Comparison of ENCODE assay signal across 14 cellular contexts in genomic region chr20:58511364-58511763, GRCh38. TPM values are rescaled to one million over a fixed set of nuclear protein-coding genes. Genes with fewer than 3 reads are reported as not detected.
DNase-seq lines count a peak whose midpoint lies in the region; ATAC-seq, FAIRE-seq and TF ChIP-seq lines count a peak whose summit lies in the region.
"Had no signal": no experiment of that assay in that cellular context is flagged by ENCODE, and none has a peak within 500 bp of the region (broad histone marks: within the 10 kb centered on the region; RNA-seq: fewer than 3 reads in every experiment).

No MANE protein-coding gene starts in this region.

- H3K9me3 ChIP-seq in AG04450 (ENCODE audit: control insufficient read depth, insufficient read depth, low read length) = peaks cover 24% of the 10 kb centered on the region
- H3K9me3 ChIP-seq: right lobe of liver had no signal

- CTCF ChIA-PET in AG04450 (lab: Charles Lee) = interaction anchor here (0.6 to 1.9 kb wide), 5 partner anchors 14 to 433 kb away, joined by 3 to 6 read pairs (median 3); no protein-coding TSS in a partner anchor

- no peak for FAIRE-seq in D721Med (lab: Jason Lieb, UNC)

- H3K4me3 ChIP-seq in AG04450 (ENCODE audit: low read depth, low read length) = no peak overlapping the region
- H3K4me3 ChIP-seq in fibroblast of pulmonary artery (replicated peaks; ENCODE audit: low read depth, low read length) = no peak overlapping the region
- H3K4me3 ChIP-seq: right lobe of liver had no signal

- POLR2A ChIA-PET in AG04450 (lab: Yijun Ruan, JAX) = interaction anchor here (0.9 to 1.7 kb wide), 7 partner anchors 36 to 139 kb away, joined by 3 to 5 read pairs (median 3); partner anchors contain the start of genes STX16 and VAPB

- ATAC-seq in SK-N-SH treated with all-trans-retinoic acid at 6 μM for 48 hours = no peak
- ATAC-seq in HG02852 (IDR thresholded peaks at IDR 0.05; ENCODE audit: unreplicated experiment) = no peak
- ATAC-seq in HG03097 (IDR thresholded peaks at IDR 0.05; ENCODE audit: low FRiP score, unreplicated experiment) = no peak

- TF ChIP-seq CTCF in AG04450 (IDR thresholded peaks at IDR 0.05; ENCODE audit: low read depth, low read length) = no peak
- TF ChIP-seq CTCF in fibroblast of pulmonary artery (IDR thresholded peaks at IDR 0.05; ENCODE audit: low read length, missing control alignments) = no peak
- no peak for TF ChIP-seq CTCF in D721Med (IDR thresholded peaks at IDR 0.05; ENCODE audit: insufficient read depth, missing control alignments)

- no peak overlapping the region for H3K27ac ChIP-seq in AG04450 (ENCODE audit: low read depth, low read length)
- H3K27ac ChIP-seq: right lobe of liver had no signal

- peak; percentile 47 for DNase-seq in AG04450 (ENCODE audit: low read depth, low spot score)
- peak; percentile 67 for DNase-seq in HT1080 (ENCODE audit: low read depth)
- peak; percentile 87 for DNase-seq in fibroblast of pulmonary artery (ENCODE audit: low read depth)
- no peak for DNase-seq in D721Med (ENCODE audit: insufficient read length, low spot score)
- DNase-seq in SKM-1 treated with dmso at 0.1 percent for 144 hours (lab: John Stamatoyannopoulos, UW; ENCODE audit: unreplicated experiment) = no peak
- DNase-seq: activated CD4-positive, alpha-beta T cell treated with anti-CD3 and anti-CD28 coated beads for 48 hours; activated gamma-delta T cell treated with Interleukin-2 at 50 U/mL for 16 hours; C1 segment of cervical spinal cord; cortex of kidney; NCI-H1436 treated with DMSO at 0.1 percent for 48 hours; right lobe of liver had no signal

- H3K27me3 ChIP-seq in AG04450 (ENCODE audit: control insufficient read depth, insufficient read depth, low read length) = no peaks in the 10 kb centered on the region

TF ChIP-seq in SK-N-SH treated with all-trans-retinoic acid at 6 μM for 48 hours, 23 proteins besides CTCF, POLR2A, EP300 and RAD21:
- no peak for TF ChIP-seq GLIS3 (CRISPR knock-in tag; IDR thresholded peaks at IDR 0.05)
- no peak for TF ChIP-seq RARB (CRISPR knock-in tag; IDR thresholded peaks at IDR 0.05)
- TF ChIP-seq TCF4 (CRISPR knock-in tag; IDR thresholded peaks at IDR 0.05; ENCODE audit: borderline replicate concordance) = peak; percentile 12; the same call in 1 of the 2 replicates
- no peak for TF ChIP-seq CREB5 (CRISPR knock-in tag; IDR thresholded peaks at IDR 0.05; ENCODE audit: low read depth)

RNA-seq across cellular contexts. Expression of gene APCDD1L, which starts 3.8 kb away (rescaled TPM):
- polyA plus RNA-seq in AG04450 (2011; rRNA removed) = 8.6 and 14.5 TPM in 2 replicates
- 8.3 and 10.1 TPM in 2 replicates for polyA minus RNA-seq in AG04450 (2011; rRNA and poly(A)+ RNA removed)
- total RNA-seq in HT1080 (2014; rRNA removed; shearing (Covaris generic)) = 0.27 and 1.0 TPM in 2 replicates
- 2.7 and 2.8 TPM in 2 replicates for polyA plus RNA-seq in HT1080 (2015; cell fraction: cytosol; rRNA removed)
- polyA plus RNA-seq in HT1080 (2015; cell fraction: nucleus; rRNA removed) = 2.8 and 4.8 TPM in 2 replicates

Comparison
In these comparisons a context has a peak if more than half of its experiments do, and no peak if none do; other contexts are left out.
1. DNase-seq: peak in AG04450 (single experiment), HT1080 (single experiment) and fibroblast of pulmonary artery (single experiment); none in D721Med (single experiment) and SKM-1 treated with dmso at 0.1 percent for 144 hours (single experiment).